ENCODE assay signal across 11 cellular contexts in the genomic region with DNA sequence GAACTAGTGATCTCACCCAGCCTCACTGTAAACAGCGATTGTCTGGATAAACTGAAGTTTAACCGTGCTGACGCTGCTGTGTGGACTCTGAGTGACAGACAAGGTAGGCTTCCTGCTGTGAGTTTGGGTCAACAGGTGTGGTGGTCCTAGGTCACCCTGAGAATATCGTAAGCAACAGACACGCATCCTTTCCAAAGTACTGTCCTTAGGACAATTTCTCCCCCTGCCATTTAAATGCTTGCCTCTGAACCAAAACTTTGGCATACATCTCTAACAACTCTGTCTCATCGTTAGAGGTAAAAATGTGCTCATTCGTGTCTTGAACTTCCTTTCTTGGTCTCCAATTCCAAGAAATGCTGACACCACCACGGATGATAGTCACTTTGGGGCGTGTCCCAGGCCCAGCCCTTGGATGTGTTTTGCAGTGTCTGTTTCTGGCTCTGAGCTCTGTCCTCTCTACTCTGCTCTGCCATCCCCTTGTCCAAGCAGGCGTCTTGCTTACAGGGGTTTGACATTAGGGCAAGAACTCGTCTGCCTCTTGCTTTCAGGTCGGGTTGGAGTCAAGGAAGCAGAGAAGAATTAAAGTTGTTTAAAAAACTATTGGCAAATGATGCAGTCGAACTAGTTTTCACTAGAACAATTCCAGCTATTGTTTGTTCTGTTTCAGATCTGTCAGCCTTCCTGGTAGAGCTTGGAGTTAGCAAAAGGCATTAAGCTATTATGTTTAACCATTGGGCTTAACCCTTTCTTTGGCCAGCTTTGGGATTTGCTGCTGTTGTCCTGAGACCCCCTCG.
DNase-seq lines count a peak whose midpoint lies in the region; ATAC-seq, FAIRE-seq and TF ChIP-seq lines count a peak whose summit lies in the region.
"Had no signal": no experiment of that assay in that cellular context is flagged by ENCODE, and none has a peak within 500 bp of the region (broad histone marks: within the 10 kb centered on the region; RNA-seq: fewer than 3 reads in every experiment).

No MANE protein-coding gene starts in this region.

- no peak for TF ChIP-seq POLR2A in ovary (IDR thresholded peaks at IDR 0.05)

- H3K4me3 ChIP-seq in ovary: no peak overlapping the region
- H3K4me3 ChIP-seq: spleen had no signal

- WGBS in ovary, 3 donors: 37 to 47% (median 46%) methylated on average over 14 of the region's 14 CpGs

- H3K27ac ChIP-seq in epithelial cell of prostate (peak overlapping the region; percentile 74), ovary (no peak overlapping the region)
- H3K27ac ChIP-seq: spleen had no signal

- DNase-seq in HTR-8/SVneo (ENCODE audit: insufficient read length, low spot score) (no peak), SW480 (ENCODE audit: low spot score) (peak; percentile 17), epithelial cell of prostate (ENCODE audit: low read depth, low spot score) (no peak), ovary (no peak), Kasumi-1 (lab: John Stamatoyannopoulos, UW) (no peak), NOMO-1 (lab: John Stamatoyannopoulos, UW; ENCODE audit: unreplicated experiment in 2 of 2) (no peak)
- DNase-seq in stimulated activated CD4-positive, alpha-beta T cell treated with anti-CD3 and anti-CD28 coated beads, Interleukin-4, amount 100 ng/mL, for 24 hours: peak; percentile 31
- DNase-seq: NCI-H187 treated with DMSO at 0.1 percent for 48 hours, SK-N-SH had no signal

- H3K9me3 ChIP-seq in ovary: no peaks in the 10 kb centered on the region
- H3K9me3 ChIP-seq: SK-N-SH, spleen had no signal

- peak; percentile 33 for FAIRE-seq in HTR-8/SVneo (lab: Jason Lieb, UNC)

- TF ChIP-seq CTCF in ovary (IDR thresholded peaks at IDR 0.05): no peak

- TF ChIP-seq EP300 in ovary (IDR thresholded peaks at IDR 0.05): no peak

- intact Hi-C loops in ovary (cut with DNase I): no loop called here

- no peak for ATAC-seq in HG03354 (IDR thresholded peaks at IDR 0.05; ENCODE audit: poor library complexity, severe bottlenecking, unreplicated experiment)

- H3K4me1 ChIP-seq in ovary (ENCODE audit: insufficient read depth): no peaks in the 10 kb centered on the region

- H3K36me3 ChIP-seq in ovary: no peaks in the 10 kb centered on the region
- H3K36me3 ChIP-seq: spleen had no signal

- H3K27me3 ChIP-seq in ovary: no peaks in the 10 kb centered on the region

Comparison
In these comparisons a context has a peak if more than half of its experiments do, and no peak if none do; other contexts are left out.
1. DNase-seq: peak in SW480 (single experiment) and stimulated activated CD4-positive, alpha-beta T cell treated with anti-CD3 and anti-CD28 coated beads, Interleukin-4, amount 100 ng/mL, for 24 hours (single experiment); none in HTR-8/SVneo (single experiment), epithelial cell of prostate (single experiment), ovary (0 of 5), Kasumi-1 (0 of 2) and NOMO-1 (0 of 2).